ENCODE assay signal across 8 cellular contexts in the genomic region with DNA sequence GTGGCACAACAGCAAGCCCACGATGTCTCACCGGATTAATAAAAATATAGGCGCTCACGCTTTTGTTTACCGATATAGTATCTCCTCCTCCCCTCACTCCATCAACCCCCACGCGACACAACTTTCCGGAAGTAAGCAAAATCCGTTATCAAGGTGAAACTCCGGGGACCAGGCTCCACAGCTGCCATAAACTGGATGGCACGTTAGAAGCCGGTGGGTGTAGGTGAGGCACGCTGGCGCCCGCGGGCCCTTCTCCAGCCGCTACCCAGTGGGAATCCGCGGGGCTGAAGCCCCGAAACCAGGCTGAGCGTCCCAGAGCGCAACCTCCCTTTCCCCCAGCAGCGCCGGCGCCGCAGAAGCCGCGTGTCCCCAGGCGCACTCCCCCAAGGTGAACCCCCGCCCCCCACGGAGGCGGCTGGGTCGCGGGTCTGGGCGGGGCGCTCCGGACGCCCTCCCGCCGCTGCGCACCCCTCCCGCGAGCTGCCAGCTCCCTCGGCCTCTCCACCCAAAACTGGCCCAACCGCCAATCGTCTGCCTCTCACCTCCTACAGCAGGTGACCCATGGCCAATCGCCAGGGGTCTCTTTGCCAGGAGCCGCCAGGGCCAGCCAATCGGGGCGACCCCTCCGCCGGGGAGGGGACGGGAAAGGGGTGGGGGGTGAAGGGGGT.
A peak's percentile ranks its signal among the peaks of the same experiment; 100 is the strongest.
DNase-seq lines count a peak whose midpoint lies in the region; ATAC-seq and TF ChIP-seq lines count a peak whose summit lies in the region.

No MANE protein-coding gene starts in this region.

- no peaks in the 10 kb centered on the region for H3K27me3 Mint-ChIP-seq in activated T-helper 17 cell treated with anti-CD3 and anti-CD28 coated beads, Interleukin-2, amount 50 U/mL, for 72 hours
- peaks cover 12% of the 10 kb centered on the region for H3K27me3 Mint-ChIP-seq in nephron progenitor cell (ENCODE audit: low read depth, poor library complexity)

- H3K36me3 ChIP-seq in DOHH2 (ENCODE audit: control insufficient read depth, low read length) = peaks cover 11% of the 10 kb centered on the region
- no peaks in the 10 kb centered on the region for H3K36me3 ChIP-seq in KOPT-K1 (ENCODE audit: insufficient read depth, low read length)
- H3K36me3 ChIP-seq in Peyer's patch = no peaks in the 10 kb centered on the region

- TF ChIP-seq POLR2A in Peyer's patch (IDR thresholded peaks at IDR 0.05) = peak in 1 of 2 donors; percentile 23

- H3K4me3 Mint-ChIP-seq in activated T-helper 17 cell treated with anti-CD3 and anti-CD28 coated beads, Interleukin-2, amount 50 U/mL, for 72 hours = peak overlapping the region; percentile 92
- H3K4me3 Mint-ChIP-seq in nephron progenitor cell = peak overlapping the region; percentile 89

- peak overlapping the region; percentile 65 for H3K27ac ChIP-seq in DOHH2 (ENCODE audit: low read depth, low read length)
- H3K27ac ChIP-seq in KOPT-K1 (ENCODE audit: low read depth, low read length, poor library complexity, severe bottlenecking) = peak overlapping the region; percentile 77
- peak overlapping the region; percentile 68 to 86 (median 78) for H3K27ac ChIP-seq in Peyer's patch

- H3K9me3 ChIP-seq in DOHH2 (ENCODE audit: control insufficient read depth, insufficient read depth, low read length) (no peaks in the 10 kb centered on the region), KOPT-K1 (ENCODE audit: insufficient read depth, low read length, poor library complexity, severe bottlenecking) (no peaks in the 10 kb centered on the region), Peyer's patch (no peaks in the 10 kb centered on the region)

- TF ChIP-seq CTCF in DOHH2 (IDR thresholded peaks at IDR 0.05; ENCODE audit: low read depth, low read length, poor library complexity, severe bottlenecking) = no peak
- TF ChIP-seq CTCF in Peyer's patch (IDR thresholded peaks at IDR 0.05) = no peak
- TF ChIP-seq CTCF in fibroblast of the aortic adventitia (IDR thresholded peaks at IDR 0.05; ENCODE audit: insufficient read depth, low read length) = no peak
- no peak for TF ChIP-seq CTCF in nephron progenitor cell (IDR thresholded peaks at IDR 0.05)

- ATAC-seq in GM21825 (IDR thresholded peaks at IDR 0.05; ENCODE audit: unreplicated experiment) = peak; percentile 86
- ATAC-seq in activated T-helper 17 cell treated with anti-CD3 and anti-CD28 coated beads, Interleukin-2, amount 50 U/mL, for 72 hours (replicated peaks) = peak; percentile 97

- peak overlapping the region; percentile 89 for H3K27ac Mint-ChIP-seq in activated T-helper 17 cell treated with anti-CD3 and anti-CD28 coated beads, Interleukin-2, amount 50 U/mL, for 72 hours
- no peak overlapping the region for H3K27ac Mint-ChIP-seq in nephron progenitor cell

- DNase-seq in Peyer's patch (peak; percentile 88 to 97 (median 96)), fibroblast of the aortic adventitia (ENCODE audit: low read depth) (peak; percentile 71), nephron progenitor cell (peak; percentile 90)
- peak; percentile 96 for DNase-seq in stimulated activated naive CD4-positive, alpha-beta T cell treated with Interleukin-2 at 50 U/mL for 16 hours (lab: John Stamatoyannopoulos, UW)

- H3K4me1 ChIP-seq in DOHH2 (ENCODE audit: control insufficient read depth, low read length) = peaks cover 50% of the 10 kb centered on the region
- H3K4me1 ChIP-seq in Peyer's patch = peaks cover 0 to 30% (median 5%) of the 10 kb centered on the region in 4 donors

- no peaks in the 10 kb centered on the region for H3F3A ChIP-seq in DOHH2 (ENCODE audit: control insufficient read depth, insufficient read depth)

- H3K4me1 Mint-ChIP-seq in activated T-helper 17 cell treated with anti-CD3 and anti-CD28 coated beads, Interleukin-2, amount 50 U/mL, for 72 hours = peaks cover 21% of the 10 kb centered on the region
- H3K4me1 Mint-ChIP-seq in nephron progenitor cell = peaks cover 53% of the 10 kb centered on the region

- H4K20me1 ChIP-seq in DOHH2 (ENCODE audit: control insufficient read depth, insufficient read depth, low read depth, low read length) = peaks cover 12% of the 10 kb centered on the region

- peak overlapping the region; percentile 77 for H3K4me2 ChIP-seq in DOHH2 (ENCODE audit: low read length)

- no peaks in the 10 kb centered on the region for H3K9me2 ChIP-seq in DOHH2 (replicated peaks; ENCODE audit: control insufficient read depth, low read length)

- peaks cover 54% of the 10 kb centered on the region for H3K79me2 ChIP-seq in DOHH2 (ENCODE audit: control insufficient read depth, low read length)

- no peaks in the 10 kb centered on the region for H3K36me3 Mint-ChIP-seq in activated T-helper 17 cell treated with anti-CD3 and anti-CD28 coated beads, Interleukin-2, amount 50 U/mL, for 72 hours (ENCODE audit: low read depth)
- no peaks in the 10 kb centered on the region for H3K36me3 Mint-ChIP-seq in nephron progenitor cell (ENCODE audit: low read depth)

- H3K27me3 ChIP-seq in DOHH2 (ENCODE audit: control insufficient read depth, low read length) (no peaks in the 10 kb centered on the region), Peyer's patch (no peaks in the 10 kb centered on the region)

- H3K9me3 Mint-ChIP-seq in activated T-helper 17 cell treated with anti-CD3 and anti-CD28 coated beads, Interleukin-2, amount 50 U/mL, for 72 hours = no peaks in the 10 kb centered on the region
- H3K9me3 Mint-ChIP-seq in nephron progenitor cell = no peaks in the 10 kb centered on the region

- H3K4me3 ChIP-seq in DOHH2 (ENCODE audit: low read length) (peak overlapping the region; percentile 79), Peyer's patch (peak overlapping the region; percentile 63 to 73 (median 68)), fibroblast of the aortic adventitia (ENCODE audit: low read depth, low read length) (peak overlapping the region; percentile 70)

Comparison
In these comparisons a context has a peak if more than half of its experiments do, and no peak if none do; other contexts are left out.
1. Peak in every context shown above with its lines: DNase-seq, ATAC-seq, H3K4me3 ChIP-seq and H3K27ac ChIP-seq.